Comparison of ENCODE assay signal across 8 cellular contexts in genomic region chr2:85886585-85886984, GRCh38. TPM values are rescaled to one million over a fixed set of nuclear protein-coding genes. Genes with fewer than 3 reads are reported as not detected.
DNase-seq lines count a peak whose midpoint lies in the region; ATAC-seq and TF ChIP-seq lines count a peak whose summit lies in the region.

No MANE protein-coding gene starts in this region.

- H3K27ac Mint-ChIP-seq in CD14-positive monocyte (peak overlapping the region in 2 of 7 donors; percentile 48 to 77), immature natural killer cell (peak overlapping the region; percentile 85 to 91 (median 89))

- peaks cover 0 to 31% (median 10%) of the 10 kb centered on the region in 4 donors for H3K4me1 ChIP-seq in Peyer's patch

- peaks cover 62% of the 10 kb centered on the region for H3K4me1 Mint-ChIP-seq in CD14-positive monocyte
- peaks cover 66 to 74% of the 10 kb centered on the region in 2 donors for H3K4me1 Mint-ChIP-seq in immature natural killer cell

- no peak for ATAC-seq in GM18870 (IDR thresholded peaks at IDR 0.05; ENCODE audit: unreplicated experiment)

- H3K4me3 Mint-ChIP-seq in CD14-positive monocyte = peak overlapping the region; percentile 88 to 93
- peak overlapping the region; percentile 78 to 95 (median 93) for H3K4me3 Mint-ChIP-seq in immature natural killer cell

- peak; percentile 59 for DNase-seq in CD14-positive monocyte (ENCODE audit: low spot score)
- peak in 1 of 3 donors; percentile 62 for DNase-seq in Peyer's patch
- peak; percentile 35 for DNase-seq in activated naive CD8-positive, alpha-beta T cell treated with anti-CD3 and anti-CD28 coated beads, Interleukin-2, amount 50 U/mL, for 16 hours (ENCODE audit: low read depth, low spot score)
- peak in 2 of 3 donors; percentile 27 to 29 for DNase-seq in immature natural killer cell
- DNase-seq in stimulated activated CD4-positive, alpha-beta T cell treated with anti-CD3 and anti-CD28 coated beads, Interleukin-12 subunit alpha, Interleukin-12 subunit beta, amount 100 ng/mL, for 48 hours (ENCODE audit: low read depth in 2 of 3, low spot score in 1 of 3) = peak; percentile 44 to 57 (median 52)
- DNase-seq in NCI-H2107 (lab: John Stamatoyannopoulos, UW) = no peak
- DNase-seq in NCI-H2171 treated with DMSO at 0.1 percent for 48 hours (lab: John Stamatoyannopoulos, UW) = no peak

- H3K36me3 Mint-ChIP-seq in CD14-positive monocyte (peaks cover 32 to 43% of the 10 kb centered on the region in 2 donors), immature natural killer cell (peaks cover 4 to 8% (median 5%) of the 10 kb centered on the region in 3 donors)

- TF ChIP-seq CTCF in CD14-positive monocyte (IDR thresholded peaks at IDR 0.05) (no peak), Peyer's patch (IDR thresholded peaks at IDR 0.05) (no peak)

- intact Hi-C loops in CD14-positive monocyte (cut with micrococcal nuclease) = loop anchor here (5.0 kb wide), 4 partner anchors 34 to 221 kb away; partner anchors contain the start of genes POLR1A (in 1 of the 2) and PTCD3 (in 1 of the 2)

- H3K4me3 ChIP-seq in Peyer's patch = peak overlapping the region in 2 of 4 donors; percentile 12 to 70

- TF ChIP-seq POLR2A in Peyer's patch (IDR thresholded peaks at IDR 0.05) = no peak

- no peaks in the 10 kb centered on the region for H3K9me3 ChIP-seq in Peyer's patch

- H3K27me3 ChIP-seq in Peyer's patch = no peaks in the 10 kb centered on the region

- H3K27ac ChIP-seq in Peyer's patch = peak overlapping the region; percentile 81 to 94 (median 86)

- H3K9me3 Mint-ChIP-seq in CD14-positive monocyte = peaks cover 2 to 11% (median 6%) of the 10 kb centered on the region in 7 donors
- H3K9me3 Mint-ChIP-seq in immature natural killer cell = peaks cover 0 to under 1% (median 0%) of the 10 kb centered on the region in 6 donors

- peaks cover 0 to 3% (median 0%) of the 10 kb centered on the region in 3 donors for H3K27me3 Mint-ChIP-seq in CD14-positive monocyte (ENCODE audit: low read depth in 3 of 3)
- peaks cover 3 to 22% (median 9%) of the 10 kb centered on the region in 3 donors for H3K27me3 Mint-ChIP-seq in immature natural killer cell (ENCODE audit: low read depth in 3 of 3)

- H3K36me3 ChIP-seq in Peyer's patch = no peaks in the 10 kb centered on the region

RNA-seq across cellular contexts. Expression of gene ST3GAL5, which starts 2.2 kb away (rescaled TPM):
- polyA plus RNA-seq in CD14-positive monocyte (10 to 100 TPM; 14.0 to 19.5 TPM), immature natural killer cell (10 to 100 TPM; 15.0 to 20.9 (median 19.9) TPM)
- 10 to 100 TPM; 10.8 to 23.9 (median 16.5) TPM for total RNA-seq in Peyer's patch

Comparison
In these comparisons a context has a peak if more than half of its experiments do, and no peak if none do; other contexts are left out.
1. DNase-seq: peak in CD14-positive monocyte (single experiment), activated naive CD8-positive, alpha-beta T cell treated with anti-CD3 and anti-CD28 coated beads, Interleukin-2, amount 50 U/mL, for 16 hours (single experiment), immature natural killer cell (2 of 3) and stimulated activated CD4-positive, alpha-beta T cell treated with anti-CD3 and anti-CD28 coated beads, Interleukin-12 subunit alpha, Interleukin-12 subunit beta, amount 100 ng/mL, for 48 hours (3 of 3); none in NCI-H2107 (single experiment) and NCI-H2171 treated with DMSO at 0.1 percent for 48 hours (single experiment).